23 cellular contexts compared by ENCODE assay signal in the genomic region with DNA sequence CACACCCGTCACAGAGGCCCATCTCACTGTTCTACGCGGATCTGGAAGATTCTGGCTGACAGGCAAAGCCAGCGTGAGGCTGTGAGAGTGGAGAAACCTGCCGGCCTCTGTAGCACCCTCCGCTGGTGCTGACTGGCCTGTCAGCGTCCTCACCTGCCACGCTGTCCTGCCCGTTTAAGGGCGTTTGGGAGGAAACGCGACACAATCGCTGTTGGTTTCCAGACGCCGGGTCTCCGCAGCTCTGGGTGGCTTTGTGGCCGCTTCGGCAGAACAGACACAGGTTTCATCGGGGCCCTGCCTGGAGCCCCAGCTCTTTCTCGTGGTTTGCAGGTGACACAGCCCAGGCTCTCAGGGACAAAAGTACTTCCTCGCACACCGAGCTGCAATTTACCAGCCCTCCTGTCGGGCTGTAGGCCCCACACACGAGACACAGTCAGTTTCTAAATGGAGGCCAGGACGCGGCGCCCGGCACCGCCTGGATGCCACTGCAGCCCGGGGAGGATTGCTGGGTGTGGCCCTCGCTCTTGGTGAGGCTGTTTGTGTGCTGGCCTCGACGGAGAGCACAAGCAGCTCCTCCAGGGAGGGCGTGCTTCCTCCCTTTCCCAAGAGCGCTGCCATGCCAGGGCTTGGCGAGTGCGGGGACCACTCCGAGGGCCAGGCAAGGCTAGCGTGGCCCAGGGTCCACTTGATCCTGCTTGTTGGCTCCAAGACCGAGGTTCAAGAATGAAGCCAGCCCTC.
DNase-seq lines count a peak whose midpoint lies in the region; ATAC-seq, FAIRE-seq and TF ChIP-seq lines count a peak whose summit lies in the region.
"Had no signal": no experiment of that assay in that cellular context is flagged by ENCODE, and none has a peak within 500 bp of the region (broad histone marks: within the 10 kb centered on the region; RNA-seq: fewer than 3 reads in every experiment).

No MANE protein-coding gene starts in this region.

- H2AFZ ChIP-seq in HepG2 (ENCODE audit: low read length), result no peak overlapping the region
- H2AFZ ChIP-seq in Loucy (ENCODE audit: low read length), result no peak overlapping the region
- no peak overlapping the region for H2AFZ ChIP-seq in K562 (ENCODE audit: low read depth, low read length)

- intact Hi-C loops in HepG2 (cut with micrococcal nuclease; ENCODE audit: unreplicated experiment), result no loop called here
- intact Hi-C loops in right lobe of liver (cut with DNase I), result loop anchor here (10.0 kb wide), 1 partner anchor 60 kb away; no protein-coding TSS in a partner anchor
- intact Hi-C loops in K562 (cut with micrococcal nuclease), result loop anchor here (10.0 kb wide), 1 partner anchor 60 kb away; no protein-coding TSS in a partner anchor
- intact Hi-C loops in thyroid gland (cut with DNase I), result no loop called here

- H3K9ac ChIP-seq in HepG2 (ENCODE audit: insufficient read depth, low read depth, low read length), result no peak overlapping the region
- H3K9ac ChIP-seq in Loucy (ENCODE audit: low read depth, low read length, poor library complexity, severe bottlenecking), result no peak overlapping the region
- H3K9ac ChIP-seq in K562 (ENCODE audit: insufficient read depth in 1 of 2, low read depth in 2 of 2, low read length in 2 of 2), result no peak overlapping the region; a peak in 1 of 4 replicates

- H3K27ac ChIP-seq in HepG2 (ENCODE audit: extremely low read length, insufficient read depth, low read length) (no peak overlapping the region), right lobe of liver (no peak overlapping the region), K562 (ENCODE audit: extremely low read depth, low read depth, low read length) (no peak overlapping the region), thyroid gland (no peak overlapping the region)
- H3K27ac ChIP-seq: RWPE1 had no signal

- H3K9me2 ChIP-seq in Loucy (replicated peaks; ENCODE audit: low read depth, low read length), result no peaks in the 10 kb centered on the region

- H3K4me1 ChIP-seq in HepG2 (ENCODE audit: insufficient read depth, low read length) (no peaks in the 10 kb centered on the region), right lobe of liver (no peaks in the 10 kb centered on the region), Loucy (ENCODE audit: insufficient read depth, low read length, poor library complexity, severe bottlenecking) (no peaks in the 10 kb centered on the region), K562 (replicated peaks in 1 of 2; ENCODE audit: control insufficient read depth in 2 of 2, insufficient read depth in 2 of 2, low read length in 2 of 2) (peaks cover 0 to 15% of the 10 kb centered on the region in 2 experiments; a peak in 1 of 5 replicates), thyroid gland (peaks cover 0 to 12% of the 10 kb centered on the region in 2 donors)

- POLR2A ChIA-PET in HepG2 (lab: Yijun Ruan, JAX) (no interaction called here), K562 (lab: Yijun Ruan, JAX) (no interaction called here)

- TF ChIP-seq POLR2A in HepG2 (IDR thresholded peaks at IDR 0.05; ENCODE audit: insufficient read depth in 1 of 2, low read depth in 2 of 2, low read length in 2 of 2) (no peak), right lobe of liver (IDR thresholded peaks at IDR 0.05) (no peak), K562 (conservative IDR thresholded peaks at IDR 0.05) (no peak), thyroid gland (IDR thresholded peaks at IDR 0.05) (no peak)

- TF ChIP-seq EP300 in HepG2 (IDR thresholded peaks at IDR 0.05; ENCODE audit: low read depth in 2 of 2, low read length in 2 of 2) (no peak), HepG2 (CRISPR knock-in tag; IDR thresholded peaks at IDR 0.05; ENCODE audit: borderline replicate concordance) (no peak), K562 (IDR thresholded peaks at IDR 0.05; ENCODE audit: low read length) (no peak)

- H3K9me1 ChIP-seq in K562 (ENCODE audit: control insufficient read depth, insufficient read depth, low read length), result no peaks in the 10 kb centered on the region

- BruUV-seq in HepG2 (replicated peaks; lab: Mats Ljungman, UMichigan) (no TSS peak), K562 (replicated peaks; lab: Mats Ljungman, UMichigan) (no TSS peak)

- H3K79me2 ChIP-seq in HepG2 (ENCODE audit: insufficient read depth, low read length), result no peaks in the 10 kb centered on the region
- no peaks in the 10 kb centered on the region for H3K79me2 ChIP-seq in Loucy (ENCODE audit: insufficient read depth, low read length)
- H3K79me2 ChIP-seq in K562 (ENCODE audit: control insufficient read depth, insufficient read depth, low read length), result no peaks in the 10 kb centered on the region

- no peak overlapping the region for H3K4me3 ChIP-seq in HepG2 (replicated peaks in 1 of 3; ENCODE audit: insufficient read depth in 1 of 3, low read depth in 2 of 3, low read length in 3 of 3)
- H3K4me3 ChIP-seq in right lobe of liver, result no peak overlapping the region
- H3K4me3 ChIP-seq in Loucy (ENCODE audit: low read length, poor library complexity, severe bottlenecking), result no peak overlapping the region
- H3K4me3 ChIP-seq in K562, result no peak overlapping the region
- H3K4me3 ChIP-seq in thyroid gland (replicated peaks in 1 of 3), result no peak overlapping the region
- H3K4me3 ChIP-seq: MG63 had no signal

- FAIRE-seq in HepG2 (lab: Jason Lieb, UNC) (no peak), K562 (lab: Jason Lieb, UNC) (no peak)
- FAIRE-seq: G401.6, GM18507 had no signal

- H3K9me3 ChIP-seq in HepG2 (ENCODE audit: low read length) (no peaks in the 10 kb centered on the region), right lobe of liver (no peaks in the 10 kb centered on the region), Loucy (ENCODE audit: insufficient read depth, low read depth, low read length) (no peaks in the 10 kb centered on the region), K562 (replicated peaks; ENCODE audit: control insufficient read depth, insufficient read depth, low read depth, low read length) (no peaks in the 10 kb centered on the region), thyroid gland (no peaks in the 10 kb centered on the region)

- TF ChIP-seq CTCF in HepG2 (CRISPR knock-in tag; IDR thresholded peaks at IDR 0.05) (no peak), right lobe of liver (IDR thresholded peaks at IDR 0.05) (no peak), Loucy (conservative IDR thresholded peaks at IDR 0.05; ENCODE audit: low read length) (no peak; the same call in 1 of the 2 replicates), K562 (IDR thresholded peaks at IDR 0.05 in 2 of 3, conservative IDR thresholded peaks at IDR 0.05 in 1 of 3; ENCODE audit: insufficient read depth in 2 of 3, low read depth in 1 of 3, low read length in 3 of 3) (no peak), thyroid gland (IDR thresholded peaks at IDR 0.05) (peak in 1 of 6 experiments; percentile 13)

- H3K27me3 ChIP-seq in HepG2 (ENCODE audit: control insufficient read depth in 1 of 2, insufficient read depth in 2 of 2, low read length in 2 of 2) (peaks cover 13 to 67% of the 10 kb centered on the region in 2 experiments), right lobe of liver (no peaks in the 10 kb centered on the region), Loucy (ENCODE audit: insufficient read depth, low read length, poor library complexity, severe bottlenecking) (no peaks in the 10 kb centered on the region), K562 (ENCODE audit: control insufficient read depth in 2 of 2, insufficient read depth in 2 of 2, low read length in 2 of 2) (peaks cover 7 to 63% of the 10 kb centered on the region in 2 experiments), thyroid gland (no peaks in the 10 kb centered on the region)

- ATAC-seq in HepG2 (peak; percentile 46), right lobe of liver (no peak), K562 (peak; percentile 55), HG03280 (IDR thresholded peaks at IDR 0.05; ENCODE audit: unreplicated experiment) (no peak)
- ATAC-seq: CD8-positive, alpha-beta T cell; T-cell had no signal

- TF ChIP-seq RAD21 in HepG2 (CRISPR knock-in tag; IDR thresholded peaks at IDR 0.05) (no peak), K562 (CRISPR knock-in tag; conservative IDR thresholded peaks at IDR 0.05 in 1 of 2, IDR thresholded peaks at IDR 0.05 in 1 of 2) (no peak)

- H4K20me1 ChIP-seq in HepG2 (ENCODE audit: insufficient read depth, low read length) (no peaks in the 10 kb centered on the region), Loucy (ENCODE audit: insufficient read depth, low read length, poor library complexity, severe bottlenecking) (no peaks in the 10 kb centered on the region), K562 (replicated peaks; ENCODE audit: control insufficient read depth, insufficient read depth, low read length) (0 out of 2 replicates have a peak, but pooled peaks cover 6% of the 10 kb centered on the region)

- H3K36me3 ChIP-seq in HepG2 (replicated peaks in 1 of 2; ENCODE audit: control insufficient read depth in 1 of 2, insufficient read depth in 2 of 2, low read length in 2 of 2) (no peaks in the 10 kb centered on the region), right lobe of liver (no peaks in the 10 kb centered on the region), Loucy (ENCODE audit: insufficient read depth, low read length) (no peaks in the 10 kb centered on the region), K562 (ENCODE audit: control insufficient read depth, insufficient read depth, low read length) (no peaks in the 10 kb centered on the region), thyroid gland (no peaks in the 10 kb centered on the region)
- H3K36me3 ChIP-seq: MG63 had no signal

- H3K4me2 ChIP-seq in HepG2 (ENCODE audit: low read depth, low read length) (no peak overlapping the region), Loucy (ENCODE audit: low read depth, low read length, poor library complexity, severe bottlenecking) (peak overlapping the region; percentile 21), K562 (ENCODE audit: insufficient read depth, low read length) (no peak overlapping the region)

- no peaks in the 10 kb centered on the region for H3F3A ChIP-seq in Loucy (ENCODE audit: low read depth)

- CTCF ChIA-PET in HepG2 (lab: Yijun Ruan, JAX; ENCODE audit: low intra/inter-chr PET ratio, low total read pairs), result no interaction called here
- CTCF ChIA-PET in K562 (lab: Yijun Ruan, JAX; ENCODE audit: low intra/inter-chr PET ratio), result no interaction called here

- 35% methylated on average over 14 of the region's 40 CpGs for WGBS in HepG2 (ENCODE audit: low lambda C conversion rate)
- no CpG with 5 or more reads among the region's 40 CpGs for WGBS in right lobe of liver (ENCODE audit: insufficient coverage, low coverage, low lambda C conversion rate, missing lambda C conversion rate)
- 8% methylated on average over 36 of the region's 40 CpGs for WGBS in K562 (ENCODE audit: insufficient coverage, low coverage, missing lambda C conversion rate)
- 57 to 63% methylated on average over 15 to 26 of the region's 40 CpGs for WGBS in thyroid gland, 2 donors

- DNase-seq in HepG2 (ENCODE audit: low spot score) (no peak), right lobe of liver (no peak), K562 (ENCODE audit: extremely low read depth in 1 of 4, low spot score in 3 of 4) (no peak), thyroid gland (peak; percentile 38 to 46), amniotic stem cell (lab: John Stamatoyannopoulos, UW) (no peak), LoVo (ENCODE audit: low spot score) (no peak)
- DNase-seq: CD8-positive, alpha-beta T cell; DMS79 treated with DMSO at 0.1 percent for 48 hours; GOT3; HFFc6; KG1; MG63; NCI-H1092 treated with DMSO at 0.1 percent for 48 hours; NCI-H187; NCI-H446; NCI-H69; OCI-M1; T-cell had no signal

- in situ Hi-C loops in HepG2 (cut with HindIII; ENCODE audit: extremely low pct_ligation_motif_present, low pct_unique_long_range_greater_than_20kb), result no loop called here
- in situ Hi-C loops in K562 (cut with MboI), result no loop called here

Comparison
In these comparisons a context has a peak if more than half of its experiments do, and no peak if none do; other contexts are left out.
1. ATAC-seq: peak in HepG2 (single experiment) and K562 (single experiment); none in right lobe of liver (0 of 4) and HG03280 (single experiment).
2. intact Hi-C loops: an anchor here in right lobe of liver (10.0 kb wide) and K562 (10.0 kb wide); none called in HepG2 and thyroid gland.
3. DNase-seq: peak in thyroid gland (2 of 2); none in HepG2 (single experiment), right lobe of liver (0 of 3), K562 (0 of 4), amniotic stem cell (single experiment) and LoVo (single experiment).